In genomic region chr16:84015399-84015798, GRCh38 we compare ENCODE assay signal across 2 cellular contexts.
A peak's percentile ranks its signal among the peaks of the same experiment; 100 is the strongest.
TF ChIP-seq lines count a peak whose summit lies in the region.

No MANE protein-coding gene starts in this region.

TF ChIP-seq in HepG2, 621 proteins besides CTCF, POLR2A, EP300 and RAD21:
- TF ChIP-seq ZNF629 (CRISPR knock-in tag; conservative IDR thresholded peaks at IDR 0.05) (peak; percentile 81), GATA4 (IDR thresholded peaks at IDR 0.05; ENCODE audit: borderline replicate concordance, low read depth) (no peak), HHEX (CRISPR knock-in tag; IDR thresholded peaks at IDR 0.05) (no peak), ELF3 (CRISPR knock-in tag; IDR thresholded peaks at IDR 0.05) (no peak), MIXL1 (CRISPR knock-in tag; IDR thresholded peaks at IDR 0.05) (no peak), ZNF331 (CRISPR knock-in tag; IDR thresholded peaks at IDR 0.05) (no peak)
TF ChIP-seq in HepG2: peak in this region for 1.

TF ChIP-seq in H1, 55 proteins besides CTCF, POLR2A, EP300 and RAD21:
- TF ChIP-seq YY1 (IDR thresholded peaks at IDR 0.05; ENCODE audit: low read depth, low read length) (no peak), KDM1A (IDR thresholded peaks at IDR 0.05; ENCODE audit: borderline replicate concordance, low read length) (no peak), TBP (IDR thresholded peaks at IDR 0.05; ENCODE audit: low read depth, low read length) (no peak), SIN3A (conservative IDR thresholded peaks at IDR 0.05 in 1 of 2, IDR thresholded peaks at IDR 0.05 in 1 of 2; ENCODE audit: low read depth in 1 of 2, low read length in 2 of 2) (no peak), NRF1 (IDR thresholded peaks at IDR 0.05; ENCODE audit: low read depth, low read length) (no peak), CREB1 (IDR thresholded peaks at IDR 0.05) (no peak), ZNF274 (IDR thresholded peaks at IDR 0.05; ENCODE audit: borderline replicate concordance, extremely low read depth, low read length) (no peak), CBX5 (IDR thresholded peaks at IDR 0.05; ENCODE audit: low read depth, low read length) (no peak), EZH2 (IDR thresholded peaks at IDR 0.05; ENCODE audit: low read depth, low read length, severe bottlenecking) (no peak), ATF2 (IDR thresholded peaks at IDR 0.05; ENCODE audit: low read length) (no peak), KDM5A (IDR thresholded peaks at IDR 0.05; ENCODE audit: low read length) (no peak), EGR1 (IDR thresholded peaks at IDR 0.05; ENCODE audit: borderline replicate concordance, low read depth, low read length) (no peak), TEAD4 (IDR thresholded peaks at IDR 0.05; ENCODE audit: low read depth, low read length) (no peak), MAFK (IDR thresholded peaks at IDR 0.05; ENCODE audit: low read depth, low read length) (no peak), GABPA (IDR thresholded peaks at IDR 0.05; ENCODE audit: borderline replicate concordance, insufficient read depth, low read length) (no peak), CHD1 (IDR thresholded peaks at IDR 0.05; ENCODE audit: low read depth, low read length) (no peak)
